20 cellular contexts compared by ENCODE assay signal in genomic region chr4:13530823-13531608, GRCh38. TPM values are rescaled to one million over a fixed set of nuclear protein-coding genes. Genes with fewer than 3 reads are reported as not detected.
DNase-seq lines count a peak whose midpoint lies in the region; ATAC-seq and TF ChIP-seq lines count a peak whose summit lies in the region.
"Had no signal": no experiment of that assay in that cellular context is flagged by ENCODE, and none has a peak within 500 bp of the region (broad histone marks: within the 10 kb centered on the region; RNA-seq: fewer than 3 reads in every experiment).

No MANE protein-coding gene starts in this region.

- 19 to 27% methylated on average over 34 of the region's 34 CpGs for WGBS in sigmoid colon, 2 donors

- H3K9ac ChIP-seq in iPS-20b (ENCODE audit: low read depth, low read length) = no peak overlapping the region

- no peak overlapping the region for H3K27ac Mint-ChIP-seq in activated T-cell treated with anti-CD3 and anti-CD28 coated beads, Interleukin-2, amount 50 U/mL, for 72 hours
- H3K27ac Mint-ChIP-seq in IgD-negative memory B cell = peak overlapping the region; percentile 80 to 91 (median 82)
- H3K27ac Mint-ChIP-seq: stimulated activated memory B cell treated with anti-CD40 and anti-IgM and Interleukin-4, amounts not matched to agents 10 μg/mL and 1 μg/mL and 100 μg/mL, for 72 hours; type B pancreatic cell had no signal

- H3K27me3 ChIP-seq in iPS-20b (ENCODE audit: insufficient read depth, low read length) = peaks cover 100% of the 10 kb centered on the region
- peaks cover 13 to 60% (median 18%) of the 10 kb centered on the region in 3 donors for H3K27me3 ChIP-seq in sigmoid colon

- peaks cover 1 to 6% of the 10 kb centered on the region in 2 donors for H3K36me3 Mint-ChIP-seq in activated T-cell treated with anti-CD3 and anti-CD28 coated beads, Interleukin-2, amount 50 U/mL, for 72 hours (ENCODE audit: insufficient read depth in 2 of 2)
- H3K36me3 Mint-ChIP-seq in IgD-negative memory B cell = peaks cover 2% of the 10 kb centered on the region
- H3K36me3 Mint-ChIP-seq: CD4-positive, alpha-beta memory T cell; stimulated activated memory B cell treated with anti-CD40 and anti-IgM and Interleukin-4, amounts not matched to agents 10 μg/mL and 1 μg/mL and 100 μg/mL, for 72 hours; type B pancreatic cell had no signal

- no peaks in the 10 kb centered on the region for H3K9me3 Mint-ChIP-seq in activated T-cell treated with anti-CD3 and anti-CD28 coated beads, Interleukin-2, amount 50 U/mL, for 72 hours
- H3K9me3 Mint-ChIP-seq in IgD-negative memory B cell = peaks cover 0 to 10% (median 0%) of the 10 kb centered on the region in 3 donors
- H3K9me3 Mint-ChIP-seq: activated T-cell treated with anti-CD3 and anti-CD28 coated beads, Interleukin-2, amount 50 U/mL, for 4 hours; stimulated activated memory B cell treated with anti-CD40 and anti-IgM and Interleukin-4, amounts not matched to agents 10 μg/mL and 1 μg/mL and 100 μg/mL, for 72 hours; type B pancreatic cell had no signal

- peaks cover 90% of the 10 kb centered on the region for H3K27me3 Mint-ChIP-seq in activated T-cell treated with anti-CD3 and anti-CD28 coated beads, Interleukin-2, amount 50 U/mL, for 72 hours (ENCODE audit: low read depth)
- peaks cover 84% of the 10 kb centered on the region for H3K27me3 Mint-ChIP-seq in IgD-negative memory B cell

- H3K36me3 ChIP-seq in iPS-20b (ENCODE audit: insufficient read depth, low read depth, low read length) = no peaks in the 10 kb centered on the region
- H3K36me3 ChIP-seq in sigmoid colon = no peaks in the 10 kb centered on the region
- H3K36me3 ChIP-seq: gastrocnemius medialis had no signal

- intact Hi-C loops in sigmoid colon (cut with DNase I) = no loop called here

- TF ChIP-seq EP300 in sigmoid colon (IDR thresholded peaks at IDR 0.05) = no peak

- H3K4me3 ChIP-seq in iPS-20b (ENCODE audit: low read length) (peak overlapping the region; percentile 51), sigmoid colon (no peak overlapping the region)
- H3K4me3 ChIP-seq: A549, gastrocnemius medialis, skin epidermis had no signal

- DNase-seq in activated T-cell treated with anti-CD3 and anti-CD28 coated beads, Interleukin-2, amount 50 U/mL, for 72 hours = no peak
- no peak for DNase-seq in activated T-cell treated with anti-CD3 and anti-CD28 coated beads, Interleukin-2, amount 50 U/mL, for 48 hours
- peak; percentile 49 for DNase-seq in sigmoid colon
- DNase-seq in anterior cingulate cortex (lab: John Stamatoyannopoulos, UW) = no peak
- no peak for DNase-seq in NCI-H1436 (lab: John Stamatoyannopoulos, UW)
- DNase-seq: activated CD4-positive, alpha-beta T cell treated with anti-CD3 and anti-CD28 coated beads, Interleukin-2, amount 50 U/mL, for 1 hour; activated T-cell treated with anti-CD3 and anti-CD28 coated beads, Interleukin-2, amount 50 U/mL, for 4 hours; CD4-positive, alpha-beta memory T cell; gastrocnemius medialis; midbrain; NCI-H446 treated with DMSO at 0.1 percent for 48 hours; occipital lobe; SIG-M5 had no signal

- H3K4me3 Mint-ChIP-seq in activated T-cell treated with anti-CD3 and anti-CD28 coated beads, Interleukin-2, amount 50 U/mL, for 72 hours = peak overlapping the region; percentile 26 to 34
- H3K4me3 Mint-ChIP-seq in IgD-negative memory B cell = peak overlapping the region in 3 of 4 donors; percentile 28 to 64 (median 47)
- H3K4me3 Mint-ChIP-seq: activated T-cell treated with anti-CD3 and anti-CD28 coated beads, Interleukin-2, amount 50 U/mL, for 4 hours; stimulated activated memory B cell treated with anti-CD40 and anti-IgM and Interleukin-4, amounts not matched to agents 10 μg/mL and 1 μg/mL and 100 μg/mL, for 72 hours; type B pancreatic cell had no signal

- no peak for ATAC-seq in activated T-cell treated with anti-CD3 and anti-CD28 coated beads, Interleukin-2, amount 50 U/mL, for 72 hours (replicated peaks in 1 of 2)
- ATAC-seq in GM19397 (IDR thresholded peaks at IDR 0.05; ENCODE audit: unreplicated experiment) = no peak
- ATAC-seq: A549; activated T-cell treated with anti-CD3 and anti-CD28 coated beads, Interleukin-2, amount 50 U/mL, for 4 hours; gastrocnemius medialis; stimulated activated memory B cell treated with anti-CD40 and anti-IgM and Interleukin-4, amounts not matched to agents 10 μg/mL and 1 μg/mL and 100 μg/mL, for 72 hours had no signal

- TF ChIP-seq CTCF in sigmoid colon (IDR thresholded peaks at IDR 0.05) = no peak

- H3K9me3 ChIP-seq in iPS-20b (ENCODE audit: insufficient read depth, low read depth, low read length) = peaks cover 8% of the 10 kb centered on the region; the same call in 1 of the 2 replicates
- no peaks in the 10 kb centered on the region for H3K9me3 ChIP-seq in sigmoid colon
- H3K9me3 ChIP-seq: A549, gastrocnemius medialis had no signal

- H3K4me1 ChIP-seq in iPS-20b (ENCODE audit: insufficient read depth, low read length) = peaks cover 21% of the 10 kb centered on the region; the same call in 1 of the 2 replicates
- H3K4me1 ChIP-seq in sigmoid colon = peaks cover 0 to 14% (median 9%) of the 10 kb centered on the region in 4 donors
- H3K4me1 ChIP-seq: A549, gastrocnemius medialis had no signal

- no peak for TF ChIP-seq POLR2A in sigmoid colon (IDR thresholded peaks at IDR 0.05)

- H3K27ac ChIP-seq in iPS-20b (ENCODE audit: low read length) = no peak overlapping the region
- no peak overlapping the region for H3K27ac ChIP-seq in sigmoid colon
- H3K27ac ChIP-seq: A549, gastrocnemius medialis, skin epidermis had no signal

- peaks cover 35% of the 10 kb centered on the region for H3K4me1 Mint-ChIP-seq in activated T-cell treated with anti-CD3 and anti-CD28 coated beads, Interleukin-2, amount 50 U/mL, for 72 hours (ENCODE audit: low read depth)
- H3K4me1 Mint-ChIP-seq in IgD-negative memory B cell = peaks cover 11 to 16% (median 14%) of the 10 kb centered on the region in 3 donors

RNA-seq across cellular contexts. Expression of gene NKX3-2, which starts 13.3 kb away (rescaled TPM):
- not detected for total RNA-seq in activated T-cell treated with anti-CD3 and anti-CD28 coated beads, Interleukin-2, amount 50 U/mL, for 72 hours
- polyA plus RNA-seq in IgD-negative memory B cell (not detected), sigmoid colon (1 to 10 TPM in 1 of 3 donors, under 1 TPM in 1, not detected in 1; 0.60 to 1.9 TPM)
- total RNA-seq in sigmoid colon = 10 to 100 TPM; 20.3 to 28.2 (median 21.0) TPM
- total RNA-seq: activated T-cell treated with anti-CD3 and anti-CD28 coated beads, Interleukin-2, amount 50 U/mL, for 4 hours; CD4-positive, alpha-beta memory T cell; gastrocnemius medialis; occipital lobe had no signal
- polyA plus RNA-seq: CD4-positive, alpha-beta memory T cell had no signal

RNA-seq across cellular contexts. Expression of gene RAB28, which starts 46.9 kb away (rescaled TPM):
- total RNA-seq in activated T-cell treated with anti-CD3 and anti-CD28 coated beads, Interleukin-2, amount 50 U/mL, for 72 hours = 10 to 100 TPM; 15.6 to 16.8 TPM
- 12.1 TPM for polyA plus RNA-seq in IgD-negative memory B cell
- 10 to 100 TPM; 24.1 to 32.1 (median 28.7) TPM for total RNA-seq in sigmoid colon
- 10 to 100 TPM; 12.7 to 18.7 (median 16.8) TPM for polyA plus RNA-seq in sigmoid colon

Comparison
In these comparisons a context has a peak if more than half of its experiments do, and no peak if none do; other contexts are left out.
1. RNA of gene NKX3-2, which starts 13.3 kb away (total RNA-seq): 20.3 to 28.2 TPM in sigmoid colon; not detected in activated T-cell treated with anti-CD3 and anti-CD28 coated beads, Interleukin-2, amount 50 U/mL, for 72 hours; every median in the first group is over 10 times any median in the second.